ENCODE assay signal across 8 cellular contexts in the genomic region with DNA sequence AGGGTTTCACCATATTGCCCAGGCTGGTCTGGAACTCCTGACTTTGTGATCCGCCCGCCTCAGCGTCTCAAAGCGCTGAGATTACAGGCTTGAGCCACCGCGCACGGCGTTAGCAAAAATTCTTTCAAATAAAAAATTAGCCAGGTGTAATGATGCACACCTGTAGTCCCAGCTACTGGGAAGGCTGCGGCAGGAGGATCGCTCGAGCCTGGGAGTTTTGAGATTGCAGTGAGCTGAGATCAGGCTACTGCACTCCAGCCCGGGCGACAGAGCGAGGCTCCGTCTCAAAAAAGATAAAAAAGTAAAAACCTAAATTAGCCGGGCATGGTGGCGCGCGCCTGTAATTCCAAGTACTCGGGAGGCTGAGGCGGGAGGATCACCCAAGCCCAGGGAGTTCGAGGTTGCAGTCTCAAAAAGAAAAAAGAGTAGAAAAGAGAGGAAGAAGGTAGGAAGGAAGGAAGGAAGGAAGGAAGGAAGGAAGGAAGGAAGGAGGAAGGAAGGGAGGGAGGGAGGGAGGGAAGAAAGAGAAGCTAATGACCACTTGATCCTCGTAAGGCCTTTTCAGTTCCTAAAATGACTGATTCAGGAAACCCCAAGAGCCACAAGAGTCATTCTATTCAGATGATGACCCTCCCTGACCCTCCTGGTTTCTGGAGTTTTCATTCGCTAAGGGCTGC.
DNase-seq lines count a peak whose midpoint lies in the region; ATAC-seq and TF ChIP-seq lines count a peak whose summit lies in the region.

No MANE protein-coding gene starts in this region.

- H3K4me3 ChIP-seq in fibroblast of pulmonary artery (replicated peaks; ENCODE audit: low read depth, low read length): peak overlapping the region; percentile 71
- H3K4me3 ChIP-seq in skeletal muscle cell (ENCODE audit: low read depth, low read length): peak overlapping the region; percentile 72

- TF ChIP-seq CTCF in fibroblast of pulmonary artery (IDR thresholded peaks at IDR 0.05; ENCODE audit: low read length, missing control alignments): no peak

- ATAC-seq in GM18867 (IDR thresholded peaks at IDR 0.05; ENCODE audit: unreplicated experiment) (peak; percentile 26), HG02885 (IDR thresholded peaks at IDR 0.05; ENCODE audit: poor library complexity, unreplicated experiment) (peak; percentile 23)

- DNase-seq in SKM-1 treated with dmso at 0.1 percent for 144 hours (lab: John Stamatoyannopoulos, UW; ENCODE audit: unreplicated experiment) (peak; percentile 89), fibroblast of pulmonary artery (ENCODE audit: low read depth) (no peak), skeletal muscle cell (ENCODE audit: low read depth) (no peak), NCI-H2081 (lab: John Stamatoyannopoulos, UW) (no peak), cerebellar nuclear complex (lab: John Stamatoyannopoulos, UW) (no peak)
- DNase-seq in activated CD4-positive, alpha-beta T cell treated with anti-CD3 and anti-CD28 coated beads for 48 hours: no peak
